In genomic region chr11:48052183-48053040, GRCh38 we compare ENCODE assay signal across 8 cellular contexts.
DNase-seq lines count a peak whose midpoint lies in the region; ATAC-seq, FAIRE-seq and TF ChIP-seq lines count a peak whose summit lies in the region.
"Had no signal": no experiment of that assay in that cellular context is flagged by ENCODE, and none has a peak within 500 bp of the region (broad histone marks: within the 10 kb centered on the region; RNA-seq: fewer than 3 reads in every experiment).

No MANE protein-coding gene starts in this region.

- intact Hi-C loops in dorsolateral prefrontal cortex (cut with DNase I) = loop anchor here in 1 of 2 donors (10.0 kb wide), 1 partner anchor 208 kb away; the partner anchor contains the start of gene NUP160

- FAIRE-seq in GM12892 (lab: Jason Lieb, UNC) = no peak

- no peak for TF ChIP-seq CTCF in dorsolateral prefrontal cortex (IDR thresholded peaks at IDR 0.05 in 54 of 56, conservative IDR thresholded peaks at IDR 0.05 in 2 of 56; ENCODE audit: low read depth in 1 of 56, partially characterized antibody in 56 of 56)

- TF ChIP-seq POLR2A in GM12892 (IDR thresholded peaks at IDR 0.05; ENCODE audit: low read depth, low read length) = no peak

- no peaks in the 10 kb centered on the region for H3K27me3 ChIP-seq in dorsolateral prefrontal cortex
- H3K27me3 ChIP-seq: foreskin keratinocyte had no signal

- no peak for ATAC-seq in GM21447 (IDR thresholded peaks at IDR 0.05; ENCODE audit: unreplicated experiment)
- ATAC-seq: foreskin keratinocyte had no signal

- DNase-seq in EH (ENCODE audit: low read depth) (peak; percentile 90), LoVo (ENCODE audit: low spot score) (peak; percentile 63), dorsolateral prefrontal cortex (no peak), non-pigmented ciliary epithelial cell (ENCODE audit: low read depth) (peak; percentile 43), CD1c-positive myeloid dendritic cell (ENCODE audit: extremely low spot score) (no peak), GM12892 (ENCODE audit: insufficient read length) (no peak)

- H3K4me3 ChIP-seq in dorsolateral prefrontal cortex = no peak overlapping the region

- peak overlapping the region in 32 of 59 donors; percentile 2 to 67 (median 38) for H3K27ac ChIP-seq in dorsolateral prefrontal cortex
- H3K27ac ChIP-seq: foreskin keratinocyte had no signal

Comparison
In these comparisons a context has a peak if more than half of its experiments do, and no peak if none do; other contexts are left out.
1. DNase-seq: peak in EH (single experiment), LoVo (single experiment) and non-pigmented ciliary epithelial cell (single experiment); none in dorsolateral prefrontal cortex (0 of 10), CD1c-positive myeloid dendritic cell (single experiment) and GM12892 (single experiment).